ENCODE assay signal across 17 cellular contexts in genomic region chr2:36797324-36798070, GRCh38.
A peak's percentile ranks its signal among the peaks of the same experiment; 100 is the strongest.
DNase-seq lines count a peak whose midpoint lies in the region; ATAC-seq, FAIRE-seq and TF ChIP-seq lines count a peak whose summit lies in the region.
"Had no signal": no experiment of that assay in that cellular context is flagged by ENCODE, and none has a peak within 500 bp of the region (broad histone marks: within the 10 kb centered on the region; RNA-seq: fewer than 3 reads in every experiment).

No MANE protein-coding gene starts in this region.

- no peaks in the 10 kb centered on the region for H3K9me3 ChIP-seq in endothelial cell of umbilical vein (replicated peaks; ENCODE audit: control insufficient read depth, insufficient read depth, low read length)
- H3K9me3 ChIP-seq in colonic mucosa: no peaks in the 10 kb centered on the region
- no peaks in the 10 kb centered on the region for H3K9me3 ChIP-seq in effector memory CD4-positive, alpha-beta T cell (ENCODE audit: control insufficient read depth, low read length)

- FAIRE-seq in endothelial cell of umbilical vein (lab: Jason Lieb, UNC): peak; percentile 8

- H3K4me1 ChIP-seq in endothelial cell of umbilical vein (ENCODE audit: control insufficient read depth, extremely low read depth, insufficient read depth, low read length) (no peaks in the 10 kb centered on the region), colonic mucosa (no peaks in the 10 kb centered on the region)
- no peaks in the 10 kb centered on the region for H3K4me1 ChIP-seq in effector memory CD4-positive, alpha-beta T cell (ENCODE audit: control insufficient read depth, insufficient read depth, low read length, poor library complexity, severe bottlenecking)

- CTCF ChIA-PET in endothelial cell of umbilical vein (lab: Charles Lee): interaction anchor here (0.7 to 5.7 kb wide), 3 partner anchors 12 to 26 kb away, joined by 3 to 45 read pairs (median 4); no protein-coding TSS in a partner anchor

- H3K27me3 ChIP-seq in endothelial cell of umbilical vein (ENCODE audit: control insufficient read depth in 2 of 2, insufficient read depth in 2 of 2, low read length in 2 of 2) (peaks cover 17 to 40% of the 10 kb centered on the region in 2 experiments), colonic mucosa (no peaks in the 10 kb centered on the region)
- H3K27me3 ChIP-seq in effector memory CD4-positive, alpha-beta T cell (replicated peaks; ENCODE audit: control insufficient read depth, insufficient read depth, low read length, poor library complexity, severe bottlenecking): peaks cover 6% of the 10 kb centered on the region

- H3K9ac ChIP-seq in endothelial cell of umbilical vein (replicated peaks; ENCODE audit: extremely low read depth, insufficient read depth, low read length) (no peak overlapping the region), colonic mucosa (ENCODE audit: low read depth in 2 of 2, low read length in 2 of 2) (no peak overlapping the region)

- H3K27ac ChIP-seq in endothelial cell of umbilical vein (ENCODE audit: insufficient read depth, low read depth, low read length): no peak overlapping the region
- H3K27ac ChIP-seq in colonic mucosa: no peak overlapping the region
- no peak overlapping the region for H3K27ac ChIP-seq in effector memory CD4-positive, alpha-beta T cell (ENCODE audit: insufficient read depth, low read length, poor library complexity, severe bottlenecking)
- H3K27ac ChIP-seq: epithelial cell of prostate had no signal

- TF ChIP-seq CTCF in endothelial cell of umbilical vein (IDR thresholded peaks at IDR 0.05; ENCODE audit: extremely low read depth in 1 of 2, insufficient read depth in 1 of 2, low read depth in 1 of 2, low read length in 2 of 2) (no peak), colonic mucosa (IDR thresholded peaks at IDR 0.05) (no peak)

- dilution Hi-C loops in endothelial cell of umbilical vein (cut with MboI; ENCODE audit: extremely low pct_ligation_motif_present, low sequenced_read_pairs): no loop called here

- H3K4me3 ChIP-seq in endothelial cell of umbilical vein (replicated peaks in 1 of 3; ENCODE audit: insufficient read depth in 1 of 3, low read depth in 1 of 3, low read length in 3 of 3) (no peak overlapping the region), colonic mucosa (no peak overlapping the region)
- no peak overlapping the region for H3K4me3 ChIP-seq in effector memory CD4-positive, alpha-beta T cell (ENCODE audit: insufficient read depth, low read depth, low read length, poor library complexity, severe bottlenecking)

- no peak overlapping the region for H2AFZ ChIP-seq in endothelial cell of umbilical vein (ENCODE audit: low read depth, low read length)

- H3K4me2 ChIP-seq in endothelial cell of umbilical vein (ENCODE audit: insufficient read depth, low read length): no peak overlapping the region

- H3K79me2 ChIP-seq in endothelial cell of umbilical vein (ENCODE audit: control insufficient read depth, insufficient read depth, low read length): no peaks in the 10 kb centered on the region

- H3K9me1 ChIP-seq in endothelial cell of umbilical vein (replicated peaks; ENCODE audit: control insufficient read depth, extremely low read depth, insufficient read depth, low read length): no peaks in the 10 kb centered on the region

- DNase-seq in EL (peak; percentile 20), NCI-H226 (peak; percentile 31), endothelial cell of umbilical vein (ENCODE audit: low read depth, low spot score) (no peak), occipital lobe (lab: John Stamatoyannopoulos, UW) (peak; percentile 19), colonic mucosa (no peak), epidermal melanocyte (ENCODE audit: insufficient read length, low spot score) (no peak)
- no peak for DNase-seq in effector memory CD4-positive, alpha-beta T cell
- DNase-seq: activated B cell treated with CpG ODN at 0.5 μM for 24 hours; activated naive CD4-positive, alpha-beta T cell treated with anti-CD3 and anti-CD28 coated beads, Interleukin-2, amount 50 U/mL, for 16 hours; aorta; left ventricle myocardium superior; NCI-H187; NCI-H748 treated with DMSO at 0.1 percent for 48 hours; T-helper 9 cell had no signal

- no TSS peak for BruUV-seq in endothelial cell of umbilical vein (replicated peaks; lab: Mats Ljungman, UMichigan)

- no peaks in the 10 kb centered on the region for H4K20me1 ChIP-seq in endothelial cell of umbilical vein (replicated peaks; ENCODE audit: control insufficient read depth, extremely low read depth, insufficient read depth, low read length)

- POLR2A ChIA-PET in endothelial cell of umbilical vein (lab: Charles Lee): no interaction called here

- H3K36me3 ChIP-seq in endothelial cell of umbilical vein (ENCODE audit: control insufficient read depth in 2 of 2, extremely low read depth in 1 of 2, insufficient read depth in 2 of 2, low read length in 2 of 2) (no peaks in the 10 kb centered on the region), colonic mucosa (no peaks in the 10 kb centered on the region)
- H3K36me3 ChIP-seq in effector memory CD4-positive, alpha-beta T cell (ENCODE audit: control insufficient read depth, insufficient read depth, low read length): no peaks in the 10 kb centered on the region

- TF ChIP-seq POLR2A in endothelial cell of umbilical vein (IDR thresholded peaks at IDR 0.05; ENCODE audit: low read depth, low read length): no peak

- ATAC-seq in GM18511 (IDR thresholded peaks at IDR 0.05; ENCODE audit: unreplicated experiment): no peak
- ATAC-seq: left ventricle myocardium superior, sciatic nerve had no signal

- intact Hi-C loops in endothelial cell of umbilical vein (cut with micrococcal nuclease): no loop called here
- intact Hi-C loops in colonic mucosa (cut with DNase I): no loop called here

TF ChIP-seq in endothelial cell of umbilical vein, 7 proteins besides CTCF, POLR2A, EP300 and RAD21:
- TF ChIP-seq EZH2 (IDR thresholded peaks at IDR 0.05; ENCODE audit: borderline replicate concordance, low read depth, low read length, severe bottlenecking) (no peak), FOS (IDR thresholded peaks at IDR 0.05; ENCODE audit: borderline replicate concordance, insufficient read depth, low read length) (no peak), MAX (IDR thresholded peaks at IDR 0.05; ENCODE audit: insufficient read depth, insufficient read length) (no peak), MYC (IDR thresholded peaks at IDR 0.05; ENCODE audit: low read depth, low read length) (no peak), JUN (IDR thresholded peaks at IDR 0.05; ENCODE audit: borderline replicate concordance, insufficient read depth, insufficient read length, low read depth) (no peak), GATA2 (IDR thresholded peaks at IDR 0.05; ENCODE audit: insufficient read depth, insufficient read length, low read depth, low read length) (no peak), POLR2AphosphoS5 (IDR thresholded peaks at IDR 0.05; ENCODE audit: insufficient read depth, low read depth, low read length) (no peak)

Comparison
In these comparisons a context has a peak if more than half of its experiments do, and no peak if none do; other contexts are left out.
1. DNase-seq: peak in EL (single experiment), NCI-H226 (single experiment) and occipital lobe (single experiment); none in endothelial cell of umbilical vein (single experiment), colonic mucosa (single experiment), epidermal melanocyte (single experiment) and effector memory CD4-positive, alpha-beta T cell (0 of 3).